In the genomic region with DNA sequence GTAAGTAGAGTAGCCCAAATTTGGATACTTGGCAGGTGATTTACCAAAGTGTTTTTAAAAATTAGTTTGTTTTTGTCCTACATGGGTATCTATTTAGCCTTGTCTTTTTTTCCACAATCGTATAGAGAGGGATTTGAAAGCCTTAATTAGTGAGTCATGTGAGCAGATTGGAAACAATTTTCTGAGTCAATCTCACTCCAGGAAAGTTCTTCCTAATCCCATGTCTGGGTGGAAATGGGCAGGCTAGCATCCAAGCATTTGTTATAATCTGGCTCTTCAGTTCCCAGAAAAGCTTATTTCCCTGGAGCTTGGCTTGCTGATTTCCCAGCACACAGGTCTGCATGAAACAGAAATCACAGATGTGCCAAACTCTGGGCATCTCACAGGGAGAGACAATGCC, we compare ENCODE assay signal across 1 cellular context.
TF ChIP-seq lines count a peak whose summit lies in the region.

No MANE protein-coding gene starts in this region.

TF ChIP-seq in SK-N-SH, 30 proteins besides CTCF, POLR2A, EP300 and RAD21 (continued from another document):
- TF ChIP-seq, protein P1, sequence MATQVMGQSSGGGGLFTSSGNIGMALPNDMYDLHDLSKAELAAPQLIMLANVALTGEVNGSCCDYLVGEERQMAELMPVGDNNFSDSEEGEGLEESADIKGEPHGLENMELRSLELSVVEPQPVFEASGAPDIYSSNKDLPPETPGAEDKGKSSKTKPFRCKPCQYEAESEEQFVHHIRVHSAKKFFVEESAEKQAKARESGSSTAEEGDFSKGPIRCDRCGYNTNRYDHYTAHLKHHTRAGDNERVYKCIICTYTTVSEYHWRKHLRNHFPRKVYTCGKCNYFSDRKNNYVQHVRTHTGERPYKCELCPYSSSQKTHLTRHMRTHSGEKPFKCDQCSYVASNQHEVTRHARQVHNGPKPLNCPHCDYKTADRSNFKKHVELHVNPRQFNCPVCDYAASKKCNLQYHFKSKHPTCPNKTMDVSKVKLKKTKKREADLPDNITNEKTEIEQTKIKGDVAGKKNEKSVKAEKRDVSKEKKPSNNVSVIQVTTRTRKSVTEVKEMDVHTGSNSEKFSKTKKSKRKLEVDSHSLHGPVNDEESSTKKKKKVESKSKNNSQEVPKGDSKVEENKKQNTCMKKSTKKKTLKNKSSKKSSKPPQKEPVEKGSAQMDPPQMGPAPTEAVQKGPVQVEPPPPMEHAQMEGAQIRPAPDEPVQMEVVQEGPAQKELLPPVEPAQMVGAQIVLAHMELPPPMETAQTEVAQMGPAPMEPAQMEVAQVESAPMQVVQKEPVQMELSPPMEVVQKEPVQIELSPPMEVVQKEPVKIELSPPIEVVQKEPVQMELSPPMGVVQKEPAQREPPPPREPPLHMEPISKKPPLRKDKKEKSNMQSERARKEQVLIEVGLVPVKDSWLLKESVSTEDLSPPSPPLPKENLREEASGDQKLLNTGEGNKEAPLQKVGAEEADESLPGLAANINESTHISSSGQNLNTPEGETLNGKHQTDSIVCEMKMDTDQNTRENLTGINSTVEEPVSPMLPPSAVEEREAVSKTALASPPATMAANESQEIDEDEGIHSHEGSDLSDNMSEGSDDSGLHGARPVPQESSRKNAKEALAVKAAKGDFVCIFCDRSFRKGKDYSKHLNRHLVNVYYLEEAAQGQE (IDR thresholded peaks at IDR 0.05; ENCODE audit: low read depth, low read length) = no peak
- TF ChIP-seq, protein P2, sequence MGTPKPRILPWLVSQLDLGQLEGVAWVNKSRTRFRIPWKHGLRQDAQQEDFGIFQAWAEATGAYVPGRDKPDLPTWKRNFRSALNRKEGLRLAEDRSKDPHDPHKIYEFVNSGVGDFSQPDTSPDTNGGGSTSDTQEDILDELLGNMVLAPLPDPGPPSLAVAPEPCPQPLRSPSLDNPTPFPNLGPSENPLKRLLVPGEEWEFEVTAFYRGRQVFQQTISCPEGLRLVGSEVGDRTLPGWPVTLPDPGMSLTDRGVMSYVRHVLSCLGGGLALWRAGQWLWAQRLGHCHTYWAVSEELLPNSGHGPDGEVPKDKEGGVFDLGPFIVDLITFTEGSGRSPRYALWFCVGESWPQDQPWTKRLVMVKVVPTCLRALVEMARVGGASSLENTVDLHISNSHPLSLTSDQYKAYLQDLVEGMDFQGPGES (IDR thresholded peaks at IDR 0.05; ENCODE audit: low read depth, low read length) = no peak
- TF ChIP-seq GATA2 (CRISPR knock-in tag; IDR thresholded peaks at IDR 0.05) = no peak
- TF ChIP-seq ELF1 (IDR thresholded peaks at IDR 0.05) = no peak
- no peak for TF ChIP-seq NFIC (IDR thresholded peaks at IDR 0.05; ENCODE audit: borderline replicate concordance)
- TF ChIP-seq EZH2phosphoT487 (IDR thresholded peaks at IDR 0.05; ENCODE audit: borderline replicate concordance, low read depth) = no peak
